ENCODE assay signal across 29 cellular contexts in genomic region chr21:41630917-41631316, GRCh38.
DNase-seq lines count a peak whose midpoint lies in the region; TF ChIP-seq lines count a peak whose summit lies in the region.
"Had no signal": no experiment of that assay in that cellular context is flagged by ENCODE, and none has a peak within 500 bp of the region (broad histone marks: within the 10 kb centered on the region; RNA-seq: fewer than 3 reads in every experiment).

No MANE protein-coding gene starts in this region.

- TF ChIP-seq CTCF in HFFc6 (IDR thresholded peaks at IDR 0.05) (no peak), hepatocyte (IDR thresholded peaks at IDR 0.05; ENCODE audit: poor library complexity) (no peak), thyroid gland (IDR thresholded peaks at IDR 0.05) (no peak), GM10266 (IDR thresholded peaks at IDR 0.05; ENCODE audit: control insufficient read depth, insufficient read depth, low read depth, missing control alignments) (no peak)

- H3K4me3 ChIP-seq in SJSA1 (no peak overlapping the region), hepatocyte (no peak overlapping the region), skin epidermis (no peak overlapping the region), thyroid gland (replicated peaks in 1 of 3) (no peak overlapping the region)
- H3K4me3 ChIP-seq: cardiac muscle cell, GM12878, left ventricle myocardium inferior, right atrium auricular region, uterus had no signal

- no peaks in the 10 kb centered on the region for H4K20me1 ChIP-seq in hepatocyte (ENCODE audit: insufficient read depth, poor library complexity, severe bottlenecking)

- peak overlapping the region; percentile 91 for H3K27ac Mint-ChIP-seq in HFFc6
- H3K27ac Mint-ChIP-seq: activated CD4-positive, alpha-beta memory T cell treated with anti-CD3 and anti-CD28 coated beads, Interleukin-2, amount 10 ng/mL, durations not matched to agents 7 days and 5 days; activated naive CD4-positive, alpha-beta T cell treated with anti-CD3 and anti-CD28 coated beads, Interleukin-2, amount 50 U/mL, for 24 hours; CD4-positive, alpha-beta T cell; endodermal cell; nephron; stimulated activated naive B cell treated with anti-CD40 and anti-IgM and Interleukin-4, amounts not matched to agents 10 μg/mL and 1 μg/mL and 100 μg/mL, for 72 hours; T-helper 1 cell treated with Interleukin-12 subunit alpha and Interleukin-12 subunit beta and Interleukin-4 antibody, amounts not matched to agents 30 μg/mL and 1 μg/mL, for 36 hours had no signal

- no peaks in the 10 kb centered on the region for H3K36me3 ChIP-seq in SJSA1
- no peaks in the 10 kb centered on the region for H3K36me3 ChIP-seq in hepatocyte (replicated peaks; ENCODE audit: insufficient read depth, low read depth)
- no peaks in the 10 kb centered on the region for H3K36me3 ChIP-seq in thyroid gland
- H3K36me3 ChIP-seq: cardiac muscle cell, left ventricle myocardium inferior, right atrium auricular region, uterus had no signal

- no peaks in the 10 kb centered on the region for H3K27me3 ChIP-seq in SJSA1 (replicated peaks)
- H3K27me3 ChIP-seq in hepatocyte: no peaks in the 10 kb centered on the region
- no peaks in the 10 kb centered on the region for H3K27me3 ChIP-seq in thyroid gland
- H3K27me3 ChIP-seq: cardiac muscle cell, right atrium auricular region, uterus had no signal

- H3K36me3 Mint-ChIP-seq in HFFc6 (ENCODE audit: low read depth): 0 out of 2 replicates have a peak, but pooled peaks cover 8% of the 10 kb centered on the region
- H3K36me3 Mint-ChIP-seq: activated naive CD4-positive, alpha-beta T cell treated with anti-CD3 and anti-CD28 coated beads, Interleukin-2, amount 50 U/mL, for 24 hours; stimulated activated naive B cell treated with anti-CD40 and anti-IgM and Interleukin-4, amounts not matched to agents 10 μg/mL and 1 μg/mL and 100 μg/mL, for 72 hours had no signal

- H3K27ac ChIP-seq in SJSA1 (0 out of 2 replicates have a peak overlapping the region, but pooled peaks have one; percentile 4), hepatocyte (peak overlapping the region; percentile 60), skin epidermis (peak overlapping the region in 16 of 21 experiments; percentile 2 to 86 (median 62)), thyroid gland (no peak overlapping the region)
- H3K27ac ChIP-seq: cardiac muscle cell, left ventricle myocardium inferior, parathyroid adenoma, right atrium auricular region, uterus had no signal

- H3K4me1 ChIP-seq in SJSA1 (replicated peaks) (peaks cover 27% of the 10 kb centered on the region), hepatocyte (ENCODE audit: insufficient read depth) (peaks cover 12% of the 10 kb centered on the region), thyroid gland (peaks cover 36 to 40% of the 10 kb centered on the region in 2 donors)
- H3K4me1 ChIP-seq: left ventricle myocardium inferior, parathyroid adenoma, right atrium auricular region, uterus had no signal

- H3K4me2 ChIP-seq in hepatocyte: no peak overlapping the region

- 91% methylated on average over 17 of the region's 17 CpGs for WGBS in hepatocyte (ENCODE audit: low lambda C conversion rate, missing lambda C conversion rate)
- 93 to 97% methylated on average over 17 of the region's 17 CpGs for WGBS in thyroid gland, 2 donors

- no peaks in the 10 kb centered on the region for H3K79me2 ChIP-seq in hepatocyte
- H3K79me2 ChIP-seq: parathyroid adenoma had no signal

- 0 out of 2 replicates have a peak, but pooled peaks cover 5% of the 10 kb centered on the region for H3K9me3 ChIP-seq in SJSA1 (replicated peaks)
- H3K9me3 ChIP-seq in hepatocyte (ENCODE audit: low read depth): no peaks in the 10 kb centered on the region
- no peaks in the 10 kb centered on the region for H3K9me3 ChIP-seq in thyroid gland
- H3K9me3 ChIP-seq: uterus had no signal

- peaks cover 4% of the 10 kb centered on the region for H3K27me3 Mint-ChIP-seq in HFFc6 (ENCODE audit: insufficient read depth)

- intact Hi-C loops in thyroid gland (cut with DNase I): no loop called here

- H3K4me3 Mint-ChIP-seq in HFFc6: no peak overlapping the region
- H3K4me3 Mint-ChIP-seq: activated CD4-positive, alpha-beta memory T cell treated with anti-CD3 and anti-CD28 coated beads, Interleukin-2, amount 10 ng/mL, durations not matched to agents 7 days and 5 days; activated naive CD4-positive, alpha-beta T cell treated with anti-CD3 and anti-CD28 coated beads, Interleukin-2, amount 50 U/mL, for 24 hours; CD4-positive, alpha-beta T cell; endodermal cell; mesothelial cell of epicardium; nephron; stimulated activated naive B cell treated with anti-CD40 and anti-IgM and Interleukin-4, amounts not matched to agents 10 μg/mL and 1 μg/mL and 100 μg/mL, for 72 hours; T-helper 1 cell treated with Interleukin-12 subunit alpha and Interleukin-12 subunit beta and Interleukin-4 antibody, amounts not matched to agents 30 μg/mL and 1 μg/mL, for 36 hours had no signal

- H3K9me3 Mint-ChIP-seq in HFFc6: peaks cover 13% of the 10 kb centered on the region
- H3K9me3 Mint-ChIP-seq: activated CD4-positive, alpha-beta memory T cell treated with anti-CD3 and anti-CD28 coated beads, Interleukin-2, amount 10 ng/mL, durations not matched to agents 7 days and 5 days; activated naive CD4-positive, alpha-beta T cell treated with anti-CD3 and anti-CD28 coated beads, Interleukin-2, amount 50 U/mL, for 24 hours; CD4-positive, alpha-beta T cell; T-helper 1 cell treated with Interleukin-12 subunit alpha and Interleukin-12 subunit beta and Interleukin-4 antibody, amounts not matched to agents 30 μg/mL and 1 μg/mL, for 36 hours had no signal

- H2AFZ ChIP-seq in hepatocyte: no peak overlapping the region
- H2AFZ ChIP-seq: parathyroid adenoma had no signal

- H3K4me1 Mint-ChIP-seq in HFFc6 (ENCODE audit: low read depth): peaks cover 52% of the 10 kb centered on the region
- H3K4me1 Mint-ChIP-seq: activated CD4-positive, alpha-beta memory T cell treated with anti-CD3 and anti-CD28 coated beads, Interleukin-2, amount 10 ng/mL, durations not matched to agents 7 days and 5 days; activated naive CD4-positive, alpha-beta T cell treated with anti-CD3 and anti-CD28 coated beads, Interleukin-2, amount 50 U/mL, for 24 hours; endodermal cell; nephron; stimulated activated naive B cell treated with anti-CD40 and anti-IgM and Interleukin-4, amounts not matched to agents 10 μg/mL and 1 μg/mL and 100 μg/mL, for 72 hours had no signal

- H3K9me2 ChIP-seq in hepatocyte (replicated peaks; ENCODE audit: insufficient read depth): no peaks in the 10 kb centered on the region

- TF ChIP-seq POLR2A in thyroid gland (IDR thresholded peaks at IDR 0.05): no peak

- DNase-seq in HFFc6: no peak
- DNase-seq in SJSA1 (ENCODE audit: low read depth in 1 of 2, low spot score in 2 of 2): no peak
- DNase-seq in hepatocyte (ENCODE audit: low spot score): no peak
- no peak for DNase-seq in NCI-H1930 (lab: John Stamatoyannopoulos, UW)
- no peak for DNase-seq in thyroid gland
- DNase-seq in GM10266 (ENCODE audit: extremely low spot score): no peak
- DNase-seq: activated CD4-positive, alpha-beta memory T cell treated with anti-CD3 and anti-CD28 coated beads, Interleukin-2, amount 10 ng/mL, durations not matched to agents 7 days and 5 days; activated CD4-positive, alpha-beta T cell treated with anti-CD3 and anti-CD28 coated beads for 1 hour; activated CD8-positive, alpha-beta memory T cell treated with anti-CD3 and anti-CD28 coated beads, Interleukin-2, amount 50 U/mL, for 48 hours; AML-193; CD4-positive, alpha-beta T cell; cortex of kidney; endodermal cell; left ventricle myocardium inferior; NCI-H1105; NCI-H187 treated with DMSO at 0.1 percent for 48 hours; NCI-H526; stimulated activated CD4-positive, alpha-beta T cell treated with anti-CD3 and anti-CD28 coated beads, Interleukin-15, amount 100 ng/mL, for 24 hours; stimulated activated naive B cell treated with anti-CD40 and anti-IgM and Interleukin-4, amounts not matched to agents 10 μg/mL and 1 μg/mL and 100 μg/mL, for 72 hours had no signal

Comparison
In these comparisons a context has a peak if more than half of its experiments do, and no peak if none do; other contexts are left out.
1. H3K27ac ChIP-seq: peak in SJSA1 (single experiment), hepatocyte (single experiment) and skin epidermis (16 of 21); none in thyroid gland (0 of 3).